ENCODE assay signal across 8 cellular contexts in the genomic region with DNA sequence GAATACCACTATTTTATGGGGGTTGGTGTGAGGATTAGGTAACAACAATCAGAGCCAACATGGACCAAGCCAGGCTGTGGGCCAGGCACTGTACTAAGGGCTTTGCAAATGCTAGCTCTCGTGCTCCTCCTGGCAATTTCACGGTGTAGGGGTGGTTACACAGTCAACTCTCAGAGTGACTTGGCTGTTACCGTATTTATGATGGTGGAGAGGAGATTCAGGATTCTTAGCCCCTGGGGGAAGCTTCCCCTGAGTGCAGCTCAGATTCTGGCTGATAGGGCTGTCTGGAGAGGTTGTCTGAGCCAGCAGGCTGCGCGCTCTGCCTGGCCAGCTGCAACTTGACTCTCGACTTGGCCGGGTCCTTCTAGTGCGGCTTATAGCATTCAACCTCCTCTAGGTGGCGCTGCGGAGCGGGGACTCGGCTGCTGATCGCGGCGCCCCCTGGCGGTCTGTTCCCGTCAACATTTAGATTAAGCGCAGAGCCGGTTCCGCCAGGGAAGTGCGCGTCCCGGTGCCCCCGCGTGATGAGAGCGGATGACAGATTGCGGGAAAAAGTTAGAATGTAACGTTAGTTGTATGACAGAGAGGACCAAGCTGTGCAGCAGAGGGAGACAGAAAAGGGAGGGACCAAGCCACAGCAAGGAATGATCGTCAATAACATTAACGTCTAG. TPM values are rescaled to one million over a fixed set of nuclear protein-coding genes. Genes with fewer than 3 reads are reported as not detected.
A peak's percentile ranks its signal among the peaks of the same experiment; 100 is the strongest.
DNase-seq lines count a peak whose midpoint lies in the region; ATAC-seq lines count a peak whose summit lies in the region.

No MANE protein-coding gene starts in this region.

- ATAC-seq in HG02943 (IDR thresholded peaks at IDR 0.05; ENCODE audit: low read depth, unreplicated experiment) (peak; percentile 46), HG02571 (IDR thresholded peaks at IDR 0.05; ENCODE audit: unreplicated experiment) (no peak)

- H3K27ac ChIP-seq in caudate nucleus (ENCODE audit: low read depth, low read length): no peak overlapping the region

- DNase-seq in COR-L47 (lab: John Stamatoyannopoulos, UW): peak; percentile 65
- DNase-seq in NCI-H460 (ENCODE audit: extremely low read depth, low read depth): peak; percentile 71
- DNase-seq in activated CD4-positive, CD25-positive, alpha-beta regulatory T cell treated with anti-CD3 and anti-CD28 coated beads, Interleukin-2, amount 50 U/mL, for 72 hours: peak; percentile 99
- peak in 60 of 61 donors; percentile 22 to 93 (median 76) for DNase-seq in caudate nucleus (lab: John Stamatoyannopoulos, UW)
- peak; percentile 80 for DNase-seq in kidney tubule cell (ENCODE audit: low spot score)
- DNase-seq in stimulated activated CD4-positive, alpha-beta T cell treated with anti-CD3 and anti-CD28 coated beads, Interleukin-2, amount 100 ng/mL, for 4 hours (ENCODE audit: low read depth): peak; percentile 85

RNA-seq across cellular contexts. Expression of a gene that starts 4.5 kb away (rescaled TPM):
- not detected in 2 replicates for total RNA-seq in NCI-H460 (2014; rRNA removed; shearing (Covaris generic))
- polyA plus RNA-seq in NCI-H460 (2014; cell fraction: nucleus; rRNA removed): not detected in 2 replicates

RNA-seq across cellular contexts. Expression of a gene that starts 39.4 kb away (rescaled TPM):
- total RNA-seq in NCI-H460 (2014; rRNA removed; shearing (Covaris generic)): not detected in 2 replicates
- not detected in 2 replicates for polyA plus RNA-seq in NCI-H460 (2014; cell fraction: nucleus; rRNA removed)

RNA-seq across cellular contexts. Expression of a gene that starts 57.2 kb away (rescaled TPM):
- not detected in 2 replicates for total RNA-seq in NCI-H460 (2014; rRNA removed; shearing (Covaris generic))
- polyA plus RNA-seq in NCI-H460 (2014; cell fraction: nucleus; rRNA removed): not detected in 2 replicates
